ENCODE assay signal across 2 cellular contexts in the genomic region with DNA sequence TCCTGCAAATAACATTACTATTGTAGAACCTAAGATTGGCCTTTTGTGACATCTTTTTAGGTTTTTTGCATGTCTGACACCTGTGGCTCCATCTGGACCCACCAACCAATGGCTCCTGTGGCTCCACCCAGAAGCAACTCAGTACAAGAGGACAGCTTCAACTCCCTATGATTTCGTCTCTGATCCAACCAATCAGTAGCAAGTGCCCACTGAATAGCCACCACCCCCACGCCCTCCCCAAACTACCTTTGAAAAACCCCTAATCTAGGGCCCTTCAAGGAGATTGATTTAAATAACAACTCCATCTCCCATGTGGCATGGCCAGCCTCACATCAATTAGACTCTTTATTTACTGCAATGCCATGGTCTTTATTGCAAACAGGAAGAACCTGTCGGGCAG.
A peak's percentile ranks its signal among the peaks of the same experiment; 100 is the strongest.
TF ChIP-seq lines count a peak whose summit lies in the region.

No MANE protein-coding gene starts in this region.

TF ChIP-seq in GM23338, 12 proteins besides CTCF, POLR2A, EP300 and RAD21:
- TF ChIP-seq, protein P1, sequence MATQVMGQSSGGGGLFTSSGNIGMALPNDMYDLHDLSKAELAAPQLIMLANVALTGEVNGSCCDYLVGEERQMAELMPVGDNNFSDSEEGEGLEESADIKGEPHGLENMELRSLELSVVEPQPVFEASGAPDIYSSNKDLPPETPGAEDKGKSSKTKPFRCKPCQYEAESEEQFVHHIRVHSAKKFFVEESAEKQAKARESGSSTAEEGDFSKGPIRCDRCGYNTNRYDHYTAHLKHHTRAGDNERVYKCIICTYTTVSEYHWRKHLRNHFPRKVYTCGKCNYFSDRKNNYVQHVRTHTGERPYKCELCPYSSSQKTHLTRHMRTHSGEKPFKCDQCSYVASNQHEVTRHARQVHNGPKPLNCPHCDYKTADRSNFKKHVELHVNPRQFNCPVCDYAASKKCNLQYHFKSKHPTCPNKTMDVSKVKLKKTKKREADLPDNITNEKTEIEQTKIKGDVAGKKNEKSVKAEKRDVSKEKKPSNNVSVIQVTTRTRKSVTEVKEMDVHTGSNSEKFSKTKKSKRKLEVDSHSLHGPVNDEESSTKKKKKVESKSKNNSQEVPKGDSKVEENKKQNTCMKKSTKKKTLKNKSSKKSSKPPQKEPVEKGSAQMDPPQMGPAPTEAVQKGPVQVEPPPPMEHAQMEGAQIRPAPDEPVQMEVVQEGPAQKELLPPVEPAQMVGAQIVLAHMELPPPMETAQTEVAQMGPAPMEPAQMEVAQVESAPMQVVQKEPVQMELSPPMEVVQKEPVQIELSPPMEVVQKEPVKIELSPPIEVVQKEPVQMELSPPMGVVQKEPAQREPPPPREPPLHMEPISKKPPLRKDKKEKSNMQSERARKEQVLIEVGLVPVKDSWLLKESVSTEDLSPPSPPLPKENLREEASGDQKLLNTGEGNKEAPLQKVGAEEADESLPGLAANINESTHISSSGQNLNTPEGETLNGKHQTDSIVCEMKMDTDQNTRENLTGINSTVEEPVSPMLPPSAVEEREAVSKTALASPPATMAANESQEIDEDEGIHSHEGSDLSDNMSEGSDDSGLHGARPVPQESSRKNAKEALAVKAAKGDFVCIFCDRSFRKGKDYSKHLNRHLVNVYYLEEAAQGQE (IDR thresholded peaks at IDR 0.05; ENCODE audit: unreplicated experiment) = no peak
- TF ChIP-seq POLR2AphosphoS5 (IDR thresholded peaks at IDR 0.05; ENCODE audit: low read depth) = no peak
- TF ChIP-seq, protein P2, sequence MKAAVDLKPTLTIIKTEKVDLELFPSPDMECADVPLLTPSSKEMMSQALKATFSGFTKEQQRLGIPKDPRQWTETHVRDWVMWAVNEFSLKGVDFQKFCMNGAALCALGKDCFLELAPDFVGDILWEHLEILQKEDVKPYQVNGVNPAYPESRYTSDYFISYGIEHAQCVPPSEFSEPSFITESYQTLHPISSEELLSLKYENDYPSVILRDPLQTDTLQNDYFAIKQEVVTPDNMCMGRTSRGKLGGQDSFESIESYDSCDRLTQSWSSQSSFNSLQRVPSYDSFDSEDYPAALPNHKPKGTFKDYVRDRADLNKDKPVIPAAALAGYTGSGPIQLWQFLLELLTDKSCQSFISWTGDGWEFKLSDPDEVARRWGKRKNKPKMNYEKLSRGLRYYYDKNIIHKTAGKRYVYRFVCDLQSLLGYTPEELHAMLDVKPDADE (IDR thresholded peaks at IDR 0.05) = no peak
- TF ChIP-seq EZH2phosphoT487 (IDR thresholded peaks at IDR 0.05; ENCODE audit: unreplicated experiment) = no peak
- TF ChIP-seq JUNB (IDR thresholded peaks at IDR 0.05; ENCODE audit: unreplicated experiment) = no peak

TF ChIP-seq in WTC11, 78 proteins besides CTCF, POLR2A, EP300 and RAD21 (continued from another document):
- TF ChIP-seq, protein P3, sequence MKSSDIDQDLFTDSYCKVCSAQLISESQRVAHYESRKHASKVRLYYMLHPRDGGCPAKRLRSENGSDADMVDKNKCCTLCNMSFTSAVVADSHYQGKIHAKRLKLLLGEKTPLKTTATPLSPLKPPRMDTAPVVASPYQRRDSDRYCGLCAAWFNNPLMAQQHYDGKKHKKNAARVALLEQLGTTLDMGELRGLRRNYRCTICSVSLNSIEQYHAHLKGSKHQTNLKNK (CRISPR knock-in tag; IDR thresholded peaks at IDR 0.05) = no peak
- TF ChIP-seq NFYB (CRISPR knock-in tag; conservative IDR thresholded peaks at IDR 0.05; ENCODE audit: low read depth) = 0 out of 2 replicates have a peak, but pooled peaks have one; percentile 10
- no peak for TF ChIP-seq ZNF396 (CRISPR knock-in tag; IDR thresholded peaks at IDR 0.05; ENCODE audit: borderline replicate concordance)
- no peak for TF ChIP-seq ZNF317 (CRISPR knock-in tag; IDR thresholded peaks at IDR 0.05; ENCODE audit: borderline replicate concordance, low read depth)
- no peak for TF ChIP-seq EMX1 (CRISPR knock-in tag; IDR thresholded peaks at IDR 0.05)
